Comparison of ENCODE assay signal across 24 cellular contexts in genomic region chr10:7134448-7134847, GRCh38.
"Had no signal": no experiment of that assay in that cellular context is flagged by ENCODE, and none has a peak within 500 bp of the region (broad histone marks: within the 10 kb centered on the region; RNA-seq: fewer than 3 reads in every experiment).

No MANE protein-coding gene starts in this region.

- ATAC-seq: esophagus mucosa; gastrocnemius medialis; mucosa of descending colon; natural killer cell treated with Interleukin-12 subunit alpha and Interleukin-12 subunit beta and Interleukin-15 and Interleukin-18, amount 100 ng/mL, for 72 hours; sciatic nerve; stimulated activated naive CD8-positive, alpha-beta T cell treated with anti-CD3 and anti-CD28 coated beads, Interleukin-15, amount 100 ng/mL, for 72 hours; upper lobe of right lung had no signal

- H3K36me3 ChIP-seq: gastrocnemius medialis, prostate gland, right atrium auricular region, suprapubic skin, transverse colon, upper lobe of right lung, uterus had no signal

- H3K4me3 Mint-ChIP-seq: endodermal cell; mesothelial cell of epicardium; naive B cell; natural killer cell treated with Interleukin-12 subunit alpha and Interleukin-12 subunit beta and Interleukin-15 and Interleukin-18, amount 100 ng/mL, for 72 hours; neural crest cell; stimulated activated naive CD8-positive, alpha-beta T cell treated with anti-CD3 and anti-CD28 coated beads, Interleukin-15, amount 100 ng/mL, for 72 hours had no signal

- H3K27ac Mint-ChIP-seq: endodermal cell; mesothelial cell of epicardium; naive B cell; stimulated activated naive CD8-positive, alpha-beta T cell treated with anti-CD3 and anti-CD28 coated beads, Interleukin-15, amount 100 ng/mL, for 72 hours had no signal

- H3K27ac ChIP-seq: epithelial cell of prostate, gastrocnemius medialis, parathyroid adenoma, prostate gland, right atrium auricular region, suprapubic skin, transverse colon, upper lobe of right lung, uterus had no signal

- H3K27me3 ChIP-seq: right atrium auricular region, suprapubic skin, transverse colon had no signal

- H3K36me3 Mint-ChIP-seq: mesothelial cell of epicardium had no signal

- H3K4me1 Mint-ChIP-seq: endodermal cell, mesothelial cell of epicardium had no signal

- H3K9me3 Mint-ChIP-seq: natural killer cell treated with Interleukin-12 subunit alpha and Interleukin-12 subunit beta and Interleukin-15 and Interleukin-18, amount 100 ng/mL, for 72 hours; stimulated activated naive CD8-positive, alpha-beta T cell treated with anti-CD3 and anti-CD28 coated beads, Interleukin-15, amount 100 ng/mL, for 72 hours had no signal

- DNase-seq: effector CD8-positive, alpha-beta T cell; endodermal cell; foreskin fibroblast; gastrocnemius medialis; head of caudate nucleus; mesenchymal stem cell; mucosa of descending colon; naive B cell; stimulated activated CD4-positive, alpha-beta T cell treated with anti-CD3 and anti-CD28 coated beads, Interleukin-4, amount 100 ng/mL, for 4 hours; stimulated activated naive CD4-positive, alpha-beta T cell; stimulated activated naive CD8-positive, alpha-beta T cell treated with anti-CD3 and anti-CD28 coated beads, Interleukin-15, amount 100 ng/mL, for 72 hours; transverse colon; upper lobe of right lung; uterus had no signal

- H3K9me3 ChIP-seq: gastrocnemius medialis, prostate gland, suprapubic skin, transverse colon, upper lobe of right lung, uterus had no signal

- H3K4me1 ChIP-seq: gastrocnemius medialis, parathyroid adenoma, prostate gland, right atrium auricular region, suprapubic skin, transverse colon, upper lobe of right lung, uterus had no signal

- H3K4me3 ChIP-seq: gastrocnemius medialis, mucosa of descending colon, prostate gland, right atrium auricular region, suprapubic skin, transverse colon, upper lobe of right lung, uterus had no signal
